Comparison of ENCODE assay signal across 13 cellular contexts in the genomic region with DNA sequence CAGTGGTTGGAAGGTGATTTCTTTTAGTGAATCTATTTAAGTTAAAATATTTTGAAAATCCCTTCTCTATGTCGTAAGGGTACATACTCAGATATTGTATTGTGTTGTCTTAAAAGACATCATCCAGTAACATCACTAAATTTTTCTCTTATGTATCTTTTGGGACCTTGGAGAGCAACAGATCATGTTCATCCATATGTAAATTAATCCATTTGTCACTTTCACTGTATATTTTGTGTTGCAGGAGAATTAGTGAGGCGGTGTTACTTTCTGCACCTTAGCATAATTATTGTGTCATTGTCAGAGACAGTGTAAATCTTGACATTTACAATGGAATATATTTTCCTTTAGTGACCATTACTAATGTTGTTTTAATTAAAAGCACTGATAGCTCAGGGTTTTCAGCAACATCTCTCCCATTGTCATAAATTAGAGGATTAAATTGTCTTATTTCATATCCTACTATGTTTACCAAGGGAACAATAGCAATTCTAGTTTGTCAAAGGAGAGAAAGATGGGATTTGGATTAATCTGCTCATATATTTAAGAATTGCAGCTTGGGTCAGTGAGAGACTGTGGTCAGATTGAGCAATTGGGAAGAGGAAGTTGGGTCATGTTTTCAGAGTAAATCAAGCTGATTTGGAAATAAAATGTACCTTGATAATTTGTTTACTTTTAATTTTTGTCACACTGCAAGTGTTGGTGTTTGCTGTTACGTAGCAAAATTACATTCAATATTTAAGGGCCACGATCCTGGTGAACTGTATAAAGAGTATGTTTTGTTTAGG.
"Had no signal": no experiment of that assay in that cellular context is flagged by ENCODE, and none has a peak within 500 bp of the region (broad histone marks: within the 10 kb centered on the region; RNA-seq: fewer than 3 reads in every experiment).

No MANE protein-coding gene starts in this region.

- H3K9me3 ChIP-seq: thyroid gland had no signal

- H3K4me1 ChIP-seq: thyroid gland had no signal

- DNase-seq: activated CD4-positive, alpha-beta T cell treated with anti-CD3 and anti-CD28 coated beads, Interleukin-2, amount 50 U/mL, for 48 hours; activated naive CD4-positive, alpha-beta T cell treated with Interleukin-2 at 50 U/mL for 16 hours; activated naive CD8-positive, alpha-beta T cell treated with anti-CD3 and anti-CD28 coated beads, Interleukin-2, amount 50 U/mL, for 24 hours; dorsolateral prefrontal cortex; endodermal cell; mesendoderm; occipital lobe; stimulated activated CD4-positive, alpha-beta T cell treated with anti-CD3 and anti-CD28 coated beads, Interleukin-2, amount 100 ng/mL, for 48 hours; thyroid gland; WERI-Rb-1 had no signal

- H3K27me3 ChIP-seq: thyroid gland had no signal

- H3K27ac ChIP-seq: dorsolateral prefrontal cortex, thyroid gland, WERI-Rb-1 had no signal

- H3K4me3 ChIP-seq: dorsolateral prefrontal cortex, thyroid gland had no signal

- H3K36me3 ChIP-seq: thyroid gland, WERI-Rb-1 had no signal

- ATAC-seq: activated naive CD8-positive, alpha-beta T cell treated with anti-CD3 and anti-CD28 coated beads, Interleukin-2, amount 50 U/mL, for 24 hours; activated T-helper 17 cell treated with anti-CD3 and anti-CD28 coated beads, Interleukin-2, amount 50 U/mL, for 72 hours; natural killer cell treated with Interleukin-12 subunit alpha and Interleukin-12 subunit beta and Interleukin-15 and Interleukin-18, amount 100 ng/mL, for 72 hours; stimulated activated memory B cell treated with anti-CD40 and anti-IgM and Interleukin-4, amounts not matched to agents 10 μg/mL and 1 μg/mL and 100 μg/mL, for 72 hours had no signal
